In the genomic region with DNA sequence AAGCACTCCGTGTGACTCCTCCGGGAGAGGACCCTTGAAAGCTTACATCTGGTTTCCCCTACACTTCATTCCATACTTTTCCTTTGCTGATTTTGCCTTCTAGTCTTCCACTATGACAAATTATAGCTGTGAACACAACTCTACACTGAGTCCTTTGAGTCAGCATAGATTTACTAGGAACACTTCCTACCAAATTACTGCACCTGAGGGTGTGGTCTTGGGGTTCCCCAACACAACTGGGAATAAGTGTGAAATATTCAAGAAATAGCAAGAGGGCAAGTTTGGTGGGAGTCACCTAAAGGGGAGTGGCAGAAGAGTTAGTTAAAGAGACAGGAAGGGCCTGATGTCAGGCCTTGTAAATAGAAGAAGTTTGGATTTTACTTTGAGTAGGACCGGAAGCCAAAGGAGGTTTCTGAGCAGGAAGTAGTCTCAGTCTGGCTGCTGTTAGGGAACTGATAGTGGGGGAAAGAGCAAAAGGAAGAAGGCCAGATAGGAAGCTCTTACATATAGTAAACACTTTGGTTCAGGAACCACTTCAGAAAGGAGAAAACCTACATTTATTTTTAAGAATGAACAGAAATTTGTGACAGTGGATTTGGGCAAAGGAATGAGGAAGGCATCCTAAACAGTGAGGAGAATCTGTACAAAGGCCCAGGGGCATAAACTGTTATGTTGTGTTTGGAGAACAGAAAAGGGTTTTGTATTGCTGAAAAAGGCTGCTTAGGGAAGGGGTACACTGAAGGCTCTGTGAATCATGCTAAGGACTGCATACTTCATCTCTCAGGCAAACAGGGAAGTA, we compare ENCODE assay signal across 1 cellular context.
TF ChIP-seq lines count a peak whose summit lies in the region.

No MANE protein-coding gene starts in this region.

TF ChIP-seq in GM23338, 12 proteins besides CTCF, POLR2A, EP300 and RAD21 (continued from another document):
- TF ChIP-seq, protein P1, sequence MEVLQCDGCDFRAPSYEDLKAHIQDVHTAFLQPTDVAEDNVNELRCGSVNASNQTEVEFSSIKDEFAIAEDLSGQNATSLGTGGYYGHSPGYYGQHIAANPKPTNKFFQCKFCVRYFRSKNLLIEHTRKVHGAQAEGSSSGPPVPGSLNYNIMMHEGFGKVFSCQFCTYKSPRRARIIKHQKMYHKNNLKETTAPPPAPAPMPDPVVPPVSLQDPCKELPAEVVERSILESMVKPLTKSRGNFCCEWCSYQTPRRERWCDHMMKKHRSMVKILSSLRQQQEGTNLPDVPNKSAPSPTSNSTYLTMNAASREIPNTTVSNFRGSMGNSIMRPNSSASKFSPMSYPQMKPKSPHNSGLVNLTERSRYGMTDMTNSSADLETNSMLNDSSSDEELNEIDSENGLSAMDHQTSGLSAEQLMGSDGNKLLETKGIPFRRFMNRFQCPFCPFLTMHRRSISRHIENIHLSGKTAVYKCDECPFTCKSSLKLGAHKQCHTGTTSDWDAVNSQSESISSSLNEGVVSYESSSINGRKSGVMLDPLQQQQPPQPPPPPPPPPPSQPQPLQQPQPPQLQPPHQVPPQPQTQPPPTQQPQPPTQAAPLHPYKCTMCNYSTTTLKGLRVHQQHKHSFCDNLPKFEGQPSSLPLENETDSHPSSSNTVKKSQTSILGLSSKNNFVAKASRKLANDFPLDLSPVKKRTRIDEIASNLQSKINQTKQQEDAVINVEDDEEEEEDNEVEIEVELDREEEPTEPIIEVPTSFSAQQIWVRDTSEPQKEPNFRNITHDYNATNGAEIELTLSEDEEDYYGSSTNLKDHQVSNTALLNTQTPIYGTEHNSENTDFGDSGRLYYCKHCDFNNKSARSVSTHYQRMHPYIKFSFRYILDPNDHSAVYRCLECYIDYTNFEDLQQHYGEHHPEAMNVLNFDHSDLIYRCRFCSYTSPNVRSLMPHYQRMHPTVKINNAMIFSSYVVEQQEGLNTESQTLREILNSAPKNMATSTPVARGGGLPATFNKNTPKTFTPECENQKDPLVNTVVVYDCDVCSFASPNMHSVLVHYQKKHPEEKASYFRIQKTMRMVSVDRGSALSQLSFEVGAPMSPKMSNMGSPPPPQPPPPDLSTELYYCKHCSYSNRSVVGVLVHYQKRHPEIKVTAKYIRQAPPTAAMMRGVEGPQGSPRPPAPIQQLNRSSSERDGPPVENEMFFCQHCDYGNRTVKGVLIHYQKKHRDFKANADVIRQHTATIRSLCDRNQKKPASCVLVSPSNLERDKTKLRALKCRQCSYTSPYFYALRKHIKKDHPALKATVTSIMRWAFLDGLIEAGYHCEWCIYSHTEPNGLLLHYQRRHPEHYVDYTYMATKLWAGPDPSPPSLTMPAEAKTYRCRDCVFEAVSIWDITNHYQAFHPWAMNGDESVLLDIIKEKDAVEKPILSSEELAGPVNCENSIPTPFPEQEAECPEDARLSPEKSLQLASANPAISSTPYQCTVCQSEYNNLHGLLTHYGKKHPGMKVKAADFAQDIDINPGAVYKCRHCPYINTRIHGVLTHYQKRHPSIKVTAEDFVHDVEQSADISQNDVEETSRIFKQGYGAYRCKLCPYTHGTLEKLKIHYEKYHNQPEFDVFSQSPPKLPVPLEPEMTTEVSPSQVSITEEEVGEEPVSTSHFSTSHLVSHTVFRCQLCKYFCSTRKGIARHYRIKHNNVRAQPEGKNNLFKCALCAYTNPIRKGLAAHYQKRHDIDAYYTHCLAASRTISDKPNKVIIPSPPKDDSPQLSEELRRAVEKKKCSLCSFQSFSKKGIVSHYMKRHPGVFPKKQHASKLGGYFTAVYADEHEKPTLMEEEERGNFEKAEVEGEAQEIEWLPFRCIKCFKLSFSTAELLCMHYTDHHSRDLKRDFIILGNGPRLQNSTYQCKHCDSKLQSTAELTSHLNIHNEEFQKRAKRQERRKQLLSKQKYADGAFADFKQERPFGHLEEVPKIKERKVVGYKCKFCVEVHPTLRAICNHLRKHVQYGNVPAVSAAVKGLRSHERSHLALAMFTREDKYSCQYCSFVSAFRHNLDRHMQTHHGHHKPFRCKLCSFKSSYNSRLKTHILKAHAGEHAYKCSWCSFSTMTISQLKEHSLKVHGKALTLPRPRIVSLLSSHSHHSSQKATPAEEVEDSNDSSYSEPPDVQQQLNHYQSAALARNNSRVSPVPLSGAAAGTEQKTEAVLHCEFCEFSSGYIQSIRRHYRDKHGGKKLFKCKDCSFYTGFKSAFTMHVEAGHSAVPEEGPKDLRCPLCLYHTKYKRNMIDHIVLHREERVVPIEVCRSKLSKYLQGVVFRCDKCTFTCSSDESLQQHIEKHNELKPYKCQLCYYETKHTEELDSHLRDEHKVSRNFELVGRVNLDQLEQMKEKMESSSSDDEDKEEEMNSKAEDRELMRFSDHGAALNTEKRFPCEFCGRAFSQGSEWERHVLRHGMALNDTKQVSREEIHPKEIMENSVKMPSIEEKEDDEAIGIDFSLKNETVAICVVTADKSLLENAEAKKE (CRISPR knock-in tag; IDR thresholded peaks at IDR 0.05): no peak
- no peak for TF ChIP-seq EZH2 (IDR thresholded peaks at IDR 0.05; ENCODE audit: low read depth, unreplicated experiment)
- TF ChIP-seq CREB1 (CRISPR knock-in tag; IDR thresholded peaks at IDR 0.05; ENCODE audit: low read depth): no peak
TF ChIP-seq in GM23338: peak in this region for 0.
